Comparison of ENCODE assay signal across 25 cellular contexts in genomic region chr17:75468779-75469373, GRCh38. TPM values are rescaled to one million over a fixed set of nuclear protein-coding genes. Genes with fewer than 3 reads are reported as not detected.
DNase-seq lines count a peak whose midpoint lies in the region; ATAC-seq, FAIRE-seq and TF ChIP-seq lines count a peak whose summit lies in the region.
"Had no signal": no experiment of that assay in that cellular context is flagged by ENCODE, and none has a peak within 500 bp of the region (broad histone marks: within the 10 kb centered on the region; RNA-seq: fewer than 3 reads in every experiment).

No MANE protein-coding gene starts in this region.

- H3K9me3 ChIP-seq in HepG2 (ENCODE audit: low read length) = no peaks in the 10 kb centered on the region
- H3K9me3 ChIP-seq in prostate gland = no peaks in the 10 kb centered on the region
- H3K9me3 ChIP-seq: thyroid gland had no signal

- no peaks in the 10 kb centered on the region for H3K27me3 Mint-ChIP-seq in mesothelial cell of epicardium (ENCODE audit: low read depth)
- H3K27me3 Mint-ChIP-seq: activated B cell treated with CpG ODN at 0.5 μM for 24 hours; activated CD4-positive, alpha-beta memory T cell treated with anti-CD3 and anti-CD28 coated beads, Interleukin-2, amount 10 ng/mL, durations not matched to agents 7 days and 5 days; activated naive CD4-positive, alpha-beta T cell treated with anti-CD3 and anti-CD28 coated beads, Interleukin-2, amount 10 ng/mL, durations not matched to agents 7 days and 5 days; CD4-positive, alpha-beta memory T cell; stimulated activated memory B cell treated with anti-CD40 and anti-IgM and Interleukin-4, amounts not matched to agents 10 μg/mL and 1 μg/mL and 100 μg/mL, for 72 hours had no signal

- H3K36me3 ChIP-seq in HepG2 (replicated peaks in 1 of 2; ENCODE audit: control insufficient read depth in 1 of 2, insufficient read depth in 2 of 2, low read length in 2 of 2) (peaks cover 10 to 20% of the 10 kb centered on the region in 2 experiments), prostate gland (no peaks in the 10 kb centered on the region)
- H3K36me3 ChIP-seq: thyroid gland had no signal

- no peak for ATAC-seq in HepG2
- ATAC-seq: SK-N-SH treated with all-trans-retinoic acid at 6 μM for 48 hours; stimulated activated memory B cell treated with anti-CD40 and anti-IgM and Interleukin-4, amounts not matched to agents 10 μg/mL and 1 μg/mL and 100 μg/mL, for 72 hours had no signal

- DNase-seq in NCI-H2029 (lab: John Stamatoyannopoulos, UW) = peak; percentile 23
- DNase-seq in HepG2 (ENCODE audit: low spot score) = no peak
- no peak for DNase-seq in mesothelial cell of epicardium (ENCODE audit: low spot score in 2 of 2, unreplicated experiment in 2 of 2)
- no peak for DNase-seq in D341Med (ENCODE audit: low spot score)
- no peak for DNase-seq in prostate gland (ENCODE audit: low spot score)
- no peak for DNase-seq in NOMO-1 (lab: John Stamatoyannopoulos, UW; ENCODE audit: unreplicated experiment in 2 of 2)
- DNase-seq: activated B cell treated with CpG ODN at 0.5 μM for 24 hours; activated CD4-positive, alpha-beta memory T cell treated with anti-CD3 and anti-CD28 coated beads, Interleukin-2, amount 10 ng/mL, durations not matched to agents 7 days and 5 days; activated naive CD4-positive, alpha-beta T cell treated with anti-CD3 and anti-CD28 coated beads, Interleukin-2, amount 10 ng/mL, durations not matched to agents 7 days and 5 days; activated T-cell treated with anti-CD3 and anti-CD28 coated beads, Interleukin-2, amount 50 U/mL, for 1 hour; CD4-positive, alpha-beta memory T cell; GM23248; Kasumi-1; NCI-H187; NCI-H345; RPMI8226; T-helper 9 cell had no signal

- in situ Hi-C loops in HepG2 (cut with HindIII; ENCODE audit: extremely low pct_ligation_motif_present, low pct_unique_long_range_greater_than_20kb) = no loop called here

- CTCF ChIA-PET in HepG2 (lab: Yijun Ruan, JAX; ENCODE audit: low intra/inter-chr PET ratio, low total read pairs) = no interaction called here

- TF ChIP-seq EP300 in HepG2 (IDR thresholded peaks at IDR 0.05; ENCODE audit: low read depth in 2 of 2, low read length in 2 of 2) (no peak), HepG2 (CRISPR knock-in tag; IDR thresholded peaks at IDR 0.05; ENCODE audit: borderline replicate concordance) (no peak)

- TF ChIP-seq RAD21 in HepG2 (CRISPR knock-in tag; IDR thresholded peaks at IDR 0.05) = no peak

- no peak for FAIRE-seq in HepG2 (lab: Jason Lieb, UNC)
- FAIRE-seq: astrocyte, colon had no signal

- 93% methylated on average over 13 of the region's 13 CpGs for WGBS in HepG2 (ENCODE audit: low lambda C conversion rate)
- 75% methylated on average over 13 of the region's 13 CpGs for WGBS in prostate gland

- BruUV-seq in HepG2 (replicated peaks; lab: Mats Ljungman, UMichigan) = no TSS peak

- 0 out of 2 replicates have a peak, but pooled peaks cover 4% of the 10 kb centered on the region for H4K20me1 ChIP-seq in HepG2 (ENCODE audit: insufficient read depth, low read length)

- no peak overlapping the region for H3K4me3 Mint-ChIP-seq in mesothelial cell of epicardium
- H3K4me3 Mint-ChIP-seq: activated B cell treated with CpG ODN at 0.5 μM for 24 hours; activated CD4-positive, alpha-beta memory T cell treated with anti-CD3 and anti-CD28 coated beads, Interleukin-2, amount 10 ng/mL, durations not matched to agents 7 days and 5 days; activated naive CD4-positive, alpha-beta T cell treated with anti-CD3 and anti-CD28 coated beads, Interleukin-2, amount 10 ng/mL, durations not matched to agents 7 days and 5 days; CD4-positive, alpha-beta memory T cell; stimulated activated memory B cell treated with anti-CD40 and anti-IgM and Interleukin-4, amounts not matched to agents 10 μg/mL and 1 μg/mL and 100 μg/mL, for 72 hours had no signal

- TF ChIP-seq CTCF in HepG2 (CRISPR knock-in tag; IDR thresholded peaks at IDR 0.05) (no peak), mesothelial cell of epicardium (IDR thresholded peaks at IDR 0.05; ENCODE audit: unreplicated experiment) (no peak), prostate gland (IDR thresholded peaks at IDR 0.05) (no peak)

- H3K9me3 Mint-ChIP-seq in mesothelial cell of epicardium = no peaks in the 10 kb centered on the region
- H3K9me3 Mint-ChIP-seq: activated B cell treated with CpG ODN at 0.5 μM for 24 hours; activated CD4-positive, alpha-beta memory T cell treated with anti-CD3 and anti-CD28 coated beads, Interleukin-2, amount 10 ng/mL, durations not matched to agents 7 days and 5 days; activated naive CD4-positive, alpha-beta T cell treated with anti-CD3 and anti-CD28 coated beads, Interleukin-2, amount 10 ng/mL, durations not matched to agents 7 days and 5 days; CD4-positive, alpha-beta memory T cell; stimulated activated memory B cell treated with anti-CD40 and anti-IgM and Interleukin-4, amounts not matched to agents 10 μg/mL and 1 μg/mL and 100 μg/mL, for 72 hours had no signal

- no peak overlapping the region for H2AFZ ChIP-seq in HepG2 (ENCODE audit: low read length)
- H2AFZ ChIP-seq: GM23248 had no signal

- H3K4me1 ChIP-seq in HepG2 (ENCODE audit: insufficient read depth, low read length) = peaks cover 24% of the 10 kb centered on the region
- no peaks in the 10 kb centered on the region for H3K4me1 ChIP-seq in prostate gland (replicated peaks)

- H3K36me3 Mint-ChIP-seq in mesothelial cell of epicardium = peaks cover 14% of the 10 kb centered on the region

- intact Hi-C loops in HepG2 (cut with micrococcal nuclease; ENCODE audit: unreplicated experiment) (no loop called here), prostate gland (cut with DNase I) (no loop called here)

- peak overlapping the region; percentile 78 for H3K27ac ChIP-seq in cingulate gyrus (ENCODE audit: low read depth, low read length)
- H3K27ac ChIP-seq in HepG2 (ENCODE audit: extremely low read length, insufficient read depth, low read length) = peak overlapping the region; percentile 37
- peak overlapping the region; percentile 84 for H3K27ac ChIP-seq in temporal lobe (ENCODE audit: low read depth, low read length)
- H3K27ac ChIP-seq in prostate gland = no peak overlapping the region
- H3K27ac ChIP-seq: GM23248 had no signal

- no peak overlapping the region for H3K27ac Mint-ChIP-seq in mesothelial cell of epicardium
- H3K27ac Mint-ChIP-seq: activated B cell treated with CpG ODN at 0.5 μM for 24 hours; activated CD4-positive, alpha-beta memory T cell treated with anti-CD3 and anti-CD28 coated beads, Interleukin-2, amount 10 ng/mL, durations not matched to agents 7 days and 5 days; activated naive CD4-positive, alpha-beta T cell treated with anti-CD3 and anti-CD28 coated beads, Interleukin-2, amount 10 ng/mL, durations not matched to agents 7 days and 5 days; stimulated activated memory B cell treated with anti-CD40 and anti-IgM and Interleukin-4, amounts not matched to agents 10 μg/mL and 1 μg/mL and 100 μg/mL, for 72 hours had no signal

- POLR2A ChIA-PET in HepG2 (lab: Yijun Ruan, JAX) = interaction anchor here (0.9 to 3.9 kb wide), 3 partner anchors 9 to 13 kb away, joined by 3 to 11 read pairs (median 9); partner anchors contain the start of gene TMEM94

- H3K4me1 Mint-ChIP-seq in mesothelial cell of epicardium = no peaks in the 10 kb centered on the region
- H3K4me1 Mint-ChIP-seq: activated B cell treated with CpG ODN at 0.5 μM for 24 hours; activated CD4-positive, alpha-beta memory T cell treated with anti-CD3 and anti-CD28 coated beads, Interleukin-2, amount 10 ng/mL, durations not matched to agents 7 days and 5 days; activated naive CD4-positive, alpha-beta T cell treated with anti-CD3 and anti-CD28 coated beads, Interleukin-2, amount 10 ng/mL, durations not matched to agents 7 days and 5 days had no signal

- no peak overlapping the region for H3K9ac ChIP-seq in HepG2 (ENCODE audit: insufficient read depth, low read depth, low read length)
- H3K9ac ChIP-seq: GM23248 had no signal

- no peak overlapping the region for H3K4me3 ChIP-seq in HepG2 (replicated peaks in 1 of 3; ENCODE audit: insufficient read depth in 1 of 3, low read depth in 2 of 3, low read length in 3 of 3)
- H3K4me3 ChIP-seq in prostate gland = no peak overlapping the region
- H3K4me3 ChIP-seq: GM23248, lung, thyroid gland had no signal

- no peak overlapping the region for H3K4me2 ChIP-seq in HepG2 (ENCODE audit: low read depth, low read length)

- peaks cover 18% of the 10 kb centered on the region for H3K79me2 ChIP-seq in HepG2 (ENCODE audit: insufficient read depth, low read length)

- H3K27me3 ChIP-seq in HepG2 (ENCODE audit: control insufficient read depth in 1 of 2, insufficient read depth in 2 of 2, low read length in 2 of 2) (no peaks in the 10 kb centered on the region), prostate gland (replicated peaks; ENCODE audit: insufficient read depth) (no peaks in the 10 kb centered on the region)
- H3K27me3 ChIP-seq: thyroid gland had no signal

- TF ChIP-seq POLR2A in HepG2 (IDR thresholded peaks at IDR 0.05; ENCODE audit: insufficient read depth in 1 of 2, low read depth in 2 of 2, low read length in 2 of 2) = no peak
- no peak for TF ChIP-seq POLR2A in prostate gland (IDR thresholded peaks at IDR 0.05)

RNA-seq across cellular contexts. Expression of gene TMEM94, which starts 12.4 kb away (rescaled TPM):
- 20.8 and 32.6 TPM in 2 replicates for total RNA-seq in HepG2 (2016; rRNA removed; fragmentation: Illumina TruSeq; extraction: Trizol)
- 26.4 and 26.9 TPM in 2 replicates for total RNA-seq in HepG2 (2016; cell fraction: cytosol; rRNA removed; fragmentation: Illumina TruSeq; extraction: Trizol; ENCODE audit: low read depth)
- total RNA-seq in HepG2 (2016; cell fraction: insoluble cytoplasmic fraction; rRNA removed; fragmentation: Illumina TruSeq; extraction: Trizol) = 17.2 and 32.1 TPM in 2 replicates
- 23.6 and 28.5 TPM in 2 replicates for total RNA-seq in HepG2 (2016; cell fraction: membrane; rRNA removed; fragmentation: Illumina TruSeq; extraction: Trizol)
- 32.2 and 37.2 TPM in 2 replicates for total RNA-seq in HepG2 (2016; cell fraction: nucleus; rRNA removed; fragmentation: Illumina TruSeq; extraction: Trizol)
- 134 and 150 TPM in 2 replicates for polyA plus RNA-seq in HepG2 (2011; rRNA removed)
- 37.1 and 46.4 TPM in 2 replicates for polyA plus RNA-seq in HepG2 (2011; cell fraction: cytosol; rRNA removed)
- 1,312 and 1,888 TPM in 2 replicates for polyA plus RNA-seq in HepG2 (2011; cell fraction: nucleus; rRNA removed)
- 125 and 137 TPM in 2 replicates for polyA plus RNA-seq in HepG2 (2012)
- 5.0 and 5.4 TPM in 2 replicates for polyA plus RNA-seq in HepG2 (2016; cell fraction: cytosol; fragmentation: Illumina TruSeq; extraction: Trizol; ENCODE audit: low read depth)
- 15.7 and 19.0 TPM in 2 replicates for polyA plus RNA-seq in HepG2 (2016; cell fraction: insoluble cytoplasmic fraction; fragmentation: Illumina TruSeq; extraction: Trizol; ENCODE audit: low read depth)
- polyA plus RNA-seq in HepG2 (2016; cell fraction: membrane; fragmentation: Illumina TruSeq; extraction: Trizol; ENCODE audit: low read depth) = 16.7 and 22.4 TPM in 2 replicates
- 121 and 131 TPM in 2 replicates for polyA plus RNA-seq in HepG2 (2016; cell fraction: nucleus; fragmentation: Illumina TruSeq; extraction: Trizol; ENCODE audit: insufficient read depth, low read depth)
- 36.2 and 133 TPM in 2 replicates for polyA minus RNA-seq in HepG2 (2011; rRNA and poly(A)+ RNA removed; ENCODE audit: low replicate concordance)
- polyA minus RNA-seq in HepG2 (2011; cell fraction: cytosol; rRNA and poly(A)+ RNA removed) = 52.6 and 54.1 TPM in 2 replicates
- 148 and 161 TPM in 2 replicates for polyA minus RNA-seq in HepG2 (2011; cell fraction: nucleus; rRNA and poly(A)+ RNA removed)
- total RNA-seq in temporal lobe = 20.7 TPM
- 126 to 130 TPM (median 126 TPM) in 3 replicates for total RNA-seq in mesothelial cell of epicardium
- 100 to 1,000 TPM in 1 of 2 donors, 10 to 100 TPM in 1; 63.5 to 128 TPM for total RNA-seq in prostate gland

RNA-seq across cellular contexts. Expression of gene CASKIN2, which starts 46.5 kb away (rescaled TPM):
- 5.2 and 10.6 TPM in 2 replicates for total RNA-seq in HepG2 (2016; rRNA removed; fragmentation: Illumina TruSeq; extraction: Trizol)
- total RNA-seq in HepG2 (2016; cell fraction: cytosol; rRNA removed; fragmentation: Illumina TruSeq; extraction: Trizol; ENCODE audit: low read depth) = 1.5 and 1.8 TPM in 2 replicates
- total RNA-seq in HepG2 (2016; cell fraction: insoluble cytoplasmic fraction; rRNA removed; fragmentation: Illumina TruSeq; extraction: Trizol) = 4.9 and 7.5 TPM in 2 replicates
- total RNA-seq in HepG2 (2016; cell fraction: membrane; rRNA removed; fragmentation: Illumina TruSeq; extraction: Trizol) = 3.4 and 4.1 TPM in 2 replicates
- 6.8 and 8.0 TPM in 2 replicates for total RNA-seq in HepG2 (2016; cell fraction: nucleus; rRNA removed; fragmentation: Illumina TruSeq; extraction: Trizol)
- 6.8 and 7.8 TPM in 2 replicates for polyA plus RNA-seq in HepG2 (2011; rRNA removed)
- polyA plus RNA-seq in HepG2 (2011; cell fraction: cytosol; rRNA removed) = 1.9 and 2.2 TPM in 2 replicates
- 23.6 and 26.5 TPM in 2 replicates for polyA plus RNA-seq in HepG2 (2011; cell fraction: nucleus; rRNA removed)
- polyA plus RNA-seq in HepG2 (2012) = 6.2 and 9.6 TPM in 2 replicates
- polyA plus RNA-seq in HepG2 (2016; cell fraction: cytosol; fragmentation: Illumina TruSeq; extraction: Trizol; ENCODE audit: low read depth) = 0.61 and 0.68 TPM in 2 replicates
- 4.4 and 7.0 TPM in 2 replicates for polyA plus RNA-seq in HepG2 (2016; cell fraction: insoluble cytoplasmic fraction; fragmentation: Illumina TruSeq; extraction: Trizol; ENCODE audit: low read depth)
- 1.6 and 1.8 TPM in 2 replicates for polyA plus RNA-seq in HepG2 (2016; cell fraction: membrane; fragmentation: Illumina TruSeq; extraction: Trizol; ENCODE audit: low read depth)
- 16.3 and 16.6 TPM in 2 replicates for polyA plus RNA-seq in HepG2 (2016; cell fraction: nucleus; fragmentation: Illumina TruSeq; extraction: Trizol; ENCODE audit: insufficient read depth, low read depth)
- 11.8 and 14.9 TPM in 2 replicates for polyA minus RNA-seq in HepG2 (2011; rRNA and poly(A)+ RNA removed; ENCODE audit: low replicate concordance)
- polyA minus RNA-seq in HepG2 (2011; cell fraction: cytosol; rRNA and poly(A)+ RNA removed) = 4.9 and 5.0 TPM in 2 replicates
- polyA minus RNA-seq in HepG2 (2011; cell fraction: nucleus; rRNA and poly(A)+ RNA removed) = 17.0 and 20.4 TPM in 2 replicates
- total RNA-seq in temporal lobe = 5.7 TPM
- 37.4 to 39.2 TPM (median 37.4 TPM) in 3 replicates for total RNA-seq in mesothelial cell of epicardium
- 10 to 100 TPM; 16.0 to 35.8 TPM for total RNA-seq in prostate gland
- polyA plus RNA-seq: CD4-positive, alpha-beta memory T cell had no signal

RNA-seq across cellular contexts. Expression of gene TSEN54, which starts 47.5 kb away (rescaled TPM):
- total RNA-seq in HepG2 (2016; rRNA removed; fragmentation: Illumina TruSeq; extraction: Trizol) (43.6 and 62.9 TPM in 2 replicates), temporal lobe (7.6 TPM), mesothelial cell of epicardium (27.2 to 31.8 TPM (median 31.8 TPM) in 3 replicates), prostate gland (10 to 100 TPM; 45.9 to 56.2 TPM)
- total RNA-seq in HepG2 (2016; cell fraction: cytosol; rRNA removed; fragmentation: Illumina TruSeq; extraction: Trizol; ENCODE audit: low read depth) = 20.6 and 23.0 TPM in 2 replicates
- 44.0 and 64.1 TPM in 2 replicates for total RNA-seq in HepG2 (2016; cell fraction: insoluble cytoplasmic fraction; rRNA removed; fragmentation: Illumina TruSeq; extraction: Trizol)
- total RNA-seq in HepG2 (2016; cell fraction: membrane; rRNA removed; fragmentation: Illumina TruSeq; extraction: Trizol) = 44.5 and 45.0 TPM in 2 replicates
- total RNA-seq in HepG2 (2016; cell fraction: nucleus; rRNA removed; fragmentation: Illumina TruSeq; extraction: Trizol) = 39.9 and 48.4 TPM in 2 replicates
- 63.3 and 64.4 TPM in 2 replicates for polyA plus RNA-seq in HepG2 (2011; rRNA removed)
- polyA plus RNA-seq in HepG2 (2011; cell fraction: cytosol; rRNA removed) = 36.2 and 47.1 TPM in 2 replicates
- 87.7 and 89.1 TPM in 2 replicates for polyA plus RNA-seq in HepG2 (2011; cell fraction: nucleus; rRNA removed)
- polyA plus RNA-seq in HepG2 (2012) = 22.1 and 34.4 TPM in 2 replicates
- 20.4 and 20.5 TPM in 2 replicates for polyA plus RNA-seq in HepG2 (2016; cell fraction: cytosol; fragmentation: Illumina TruSeq; extraction: Trizol; ENCODE audit: low read depth)
- polyA plus RNA-seq in HepG2 (2016; cell fraction: insoluble cytoplasmic fraction; fragmentation: Illumina TruSeq; extraction: Trizol; ENCODE audit: low read depth) = 37.7 and 50.5 TPM in 2 replicates
- 30.9 and 35.9 TPM in 2 replicates for polyA plus RNA-seq in HepG2 (2016; cell fraction: membrane; fragmentation: Illumina TruSeq; extraction: Trizol; ENCODE audit: low read depth)
- polyA plus RNA-seq in HepG2 (2016; cell fraction: nucleus; fragmentation: Illumina TruSeq; extraction: Trizol; ENCODE audit: insufficient read depth, low read depth) = 108 and 110 TPM in 2 replicates
- 56.0 and 95.0 TPM in 2 replicates for polyA minus RNA-seq in HepG2 (2011; rRNA and poly(A)+ RNA removed; ENCODE audit: low replicate concordance)
- polyA minus RNA-seq in HepG2 (2011; cell fraction: cytosol; rRNA and poly(A)+ RNA removed) = 11.3 and 14.0 TPM in 2 replicates
- polyA minus RNA-seq in HepG2 (2011; cell fraction: nucleus; rRNA and poly(A)+ RNA removed) = 13.9 and 15.5 TPM in 2 replicates

RNA-seq across cellular contexts. Expression of gene LLGL2, which starts 56.6 kb away (rescaled TPM):
- total RNA-seq in HepG2 (2016; rRNA removed; fragmentation: Illumina TruSeq; extraction: Trizol) (53.9 and 86.7 TPM in 2 replicates), temporal lobe (0.74 TPM), mesothelial cell of epicardium (29.8 to 33.1 TPM (median 31.9 TPM) in 3 replicates), prostate gland (10 to 100 TPM; 43.0 to 65.3 TPM)
- total RNA-seq in HepG2 (2016; cell fraction: cytosol; rRNA removed; fragmentation: Illumina TruSeq; extraction: Trizol; ENCODE audit: low read depth) = 27.2 and 32.8 TPM in 2 replicates
- 51.9 and 87.2 TPM in 2 replicates for total RNA-seq in HepG2 (2016; cell fraction: insoluble cytoplasmic fraction; rRNA removed; fragmentation: Illumina TruSeq; extraction: Trizol)
- total RNA-seq in HepG2 (2016; cell fraction: membrane; rRNA removed; fragmentation: Illumina TruSeq; extraction: Trizol) = 45.8 and 50.7 TPM in 2 replicates
- total RNA-seq in HepG2 (2016; cell fraction: nucleus; rRNA removed; fragmentation: Illumina TruSeq; extraction: Trizol) = 72.1 and 85.8 TPM in 2 replicates
- polyA plus RNA-seq in HepG2 (2011; rRNA removed) = 83.0 and 109 TPM in 2 replicates
- 40.2 and 67.1 TPM in 2 replicates for polyA plus RNA-seq in HepG2 (2011; cell fraction: cytosol; rRNA removed)
- 384 and 448 TPM in 2 replicates for polyA plus RNA-seq in HepG2 (2011; cell fraction: nucleus; rRNA removed)
- 33.3 and 59.5 TPM in 2 replicates for polyA plus RNA-seq in HepG2 (2012)
- polyA plus RNA-seq in HepG2 (2016; cell fraction: cytosol; fragmentation: Illumina TruSeq; extraction: Trizol; ENCODE audit: low read depth) = 23.2 and 28.1 TPM in 2 replicates
- 41.6 and 52.9 TPM in 2 replicates for polyA plus RNA-seq in HepG2 (2016; cell fraction: insoluble cytoplasmic fraction; fragmentation: Illumina TruSeq; extraction: Trizol; ENCODE audit: low read depth)
- 32.5 and 33.0 TPM in 2 replicates for polyA plus RNA-seq in HepG2 (2016; cell fraction: membrane; fragmentation: Illumina TruSeq; extraction: Trizol; ENCODE audit: low read depth)
- polyA plus RNA-seq in HepG2 (2016; cell fraction: nucleus; fragmentation: Illumina TruSeq; extraction: Trizol; ENCODE audit: insufficient read depth, low read depth) = 204 and 230 TPM in 2 replicates
- polyA minus RNA-seq in HepG2 (2011; rRNA and poly(A)+ RNA removed; ENCODE audit: low replicate concordance) = 30.9 and 126 TPM in 2 replicates
- polyA minus RNA-seq in HepG2 (2011; cell fraction: cytosol; rRNA and poly(A)+ RNA removed) = 30.6 and 31.7 TPM in 2 replicates
- polyA minus RNA-seq in HepG2 (2011; cell fraction: nucleus; rRNA and poly(A)+ RNA removed) = 79.4 and 86.0 TPM in 2 replicates
- total RNA-seq: GM23248 had no signal
- polyA plus RNA-seq: GM23248 had no signal

Comparison
In these comparisons a context has a peak if more than half of its experiments do, and no peak if none do; other contexts are left out.
1. H3K27ac ChIP-seq: peak in cingulate gyrus (single experiment), HepG2 (single experiment) and temporal lobe (single experiment); none in prostate gland (0 of 2).